Comparison of ENCODE assay signal across 25 cellular contexts in the genomic region with DNA sequence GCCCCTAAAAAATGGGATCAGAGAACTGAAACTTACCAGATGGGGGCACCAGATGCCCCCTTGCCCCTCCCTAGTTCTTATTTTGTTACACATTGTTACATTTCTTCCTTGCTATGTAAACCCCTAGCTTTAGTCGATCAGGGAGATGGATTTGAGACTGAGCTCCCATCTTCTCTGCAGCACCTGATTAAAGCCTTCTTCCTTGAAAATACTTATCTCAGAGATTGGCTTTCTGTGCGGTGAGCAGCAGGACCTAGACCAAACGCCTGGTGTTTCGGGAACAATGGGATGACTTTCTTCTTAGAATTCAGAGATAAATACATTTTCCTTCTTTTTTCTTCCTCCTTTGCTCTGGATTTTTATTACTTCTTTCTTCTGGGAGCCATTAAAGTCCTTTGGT.
"Had no signal": no experiment of that assay in that cellular context is flagged by ENCODE, and none has a peak within 500 bp of the region (broad histone marks: within the 10 kb centered on the region; RNA-seq: fewer than 3 reads in every experiment).

No MANE protein-coding gene starts in this region.

- H3K36me3 ChIP-seq: colonic mucosa, gastrocnemius medialis, left lung had no signal

- H3K9me3 ChIP-seq: colonic mucosa, esophagus squamous epithelium, gastrocnemius medialis, heart right ventricle, left lung, lower lobe of right lung, mucosa of descending colon had no signal

- H3K27ac ChIP-seq: colonic mucosa, epithelial cell of prostate, esophagus squamous epithelium, gastrocnemius medialis, heart right ventricle, left lung, lower lobe of right lung had no signal

- FAIRE-seq: endometrium, islet of Langerhans, keratinocyte had no signal

- DNase-seq: colonic mucosa; cortex of kidney; effector CD8-positive, alpha-beta T cell; effector memory CD8-positive, alpha-beta T cell; endodermal cell; erythroblast; esophagus squamous epithelium; foreskin fibroblast; foreskin melanocyte; gastrocnemius medialis; glutamatergic neuron; head of caudate nucleus; heart right ventricle; hippocampal formation; left cardiac atrium; left lung; left ventricle myocardium superior; lower lobe of right lung; mesenchymal stem cell; mucosa of descending colon had no signal

- ATAC-seq: effector memory CD8-positive, alpha-beta T cell; esophagus mucosa; gastrocnemius medialis; heart right ventricle; left cardiac atrium; left lung; left ventricle myocardium superior; lower lobe of right lung; mucosa of descending colon had no signal

- H3K4me3 ChIP-seq: colonic mucosa, esophagus squamous epithelium, gastrocnemius medialis, heart right ventricle, left lung, lower lobe of right lung, mucosa of descending colon had no signal

- H3K27me3 ChIP-seq: colonic mucosa, esophagus squamous epithelium, gastrocnemius medialis, heart right ventricle, left lung had no signal

- H3K4me1 ChIP-seq: colonic mucosa, esophagus squamous epithelium, lower lobe of right lung had no signal
